8 cellular contexts compared by ENCODE assay signal in the genomic region with DNA sequence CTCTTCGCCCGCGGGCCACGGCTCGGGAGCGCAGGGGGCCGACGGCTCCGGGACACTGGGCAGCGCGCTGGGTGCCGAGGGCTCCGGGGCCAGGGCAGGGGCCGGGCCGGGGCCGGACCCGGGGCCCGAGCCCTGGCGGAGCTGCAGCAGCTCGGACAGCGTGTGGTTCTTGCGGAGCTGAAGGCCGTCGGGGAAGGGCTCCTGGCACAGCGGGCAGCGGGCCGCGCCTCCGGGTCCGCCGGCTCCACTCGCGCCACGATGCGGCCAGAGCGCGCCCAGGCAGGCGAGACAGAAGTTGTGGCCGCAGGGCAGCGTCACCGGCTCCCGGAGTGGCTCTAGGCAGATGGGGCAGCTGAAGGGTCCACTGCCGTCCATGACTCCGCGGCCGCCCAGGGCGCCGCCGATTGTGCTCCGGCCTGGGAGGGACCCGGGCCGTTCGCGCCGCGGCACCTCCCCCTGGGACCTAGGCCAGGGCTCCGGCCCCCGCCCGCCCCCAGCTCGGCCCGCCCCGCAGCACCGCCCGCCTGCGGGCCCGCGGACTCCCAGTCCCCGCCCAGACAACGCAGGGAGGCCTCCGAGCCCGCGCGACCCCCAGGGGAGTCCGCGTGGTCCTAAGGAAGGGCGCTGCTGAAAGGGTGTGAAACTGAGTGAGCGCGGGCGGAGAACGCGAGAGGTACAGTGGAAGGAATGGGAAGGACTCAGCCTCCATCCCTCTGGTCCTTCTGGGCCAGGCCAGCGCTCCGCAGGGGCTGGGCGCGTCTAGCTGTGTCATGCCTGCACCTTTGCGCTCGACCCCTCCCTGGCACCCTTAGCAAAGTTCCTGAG. TPM values are rescaled to one million over a fixed set of nuclear protein-coding genes. Genes with fewer than 3 reads are reported as not detected.
A peak's percentile ranks its signal among the peaks of the same experiment; 100 is the strongest.
DNase-seq lines count a peak whose midpoint lies in the region; ATAC-seq and TF ChIP-seq lines count a peak whose summit lies in the region.

A gene with protein sequence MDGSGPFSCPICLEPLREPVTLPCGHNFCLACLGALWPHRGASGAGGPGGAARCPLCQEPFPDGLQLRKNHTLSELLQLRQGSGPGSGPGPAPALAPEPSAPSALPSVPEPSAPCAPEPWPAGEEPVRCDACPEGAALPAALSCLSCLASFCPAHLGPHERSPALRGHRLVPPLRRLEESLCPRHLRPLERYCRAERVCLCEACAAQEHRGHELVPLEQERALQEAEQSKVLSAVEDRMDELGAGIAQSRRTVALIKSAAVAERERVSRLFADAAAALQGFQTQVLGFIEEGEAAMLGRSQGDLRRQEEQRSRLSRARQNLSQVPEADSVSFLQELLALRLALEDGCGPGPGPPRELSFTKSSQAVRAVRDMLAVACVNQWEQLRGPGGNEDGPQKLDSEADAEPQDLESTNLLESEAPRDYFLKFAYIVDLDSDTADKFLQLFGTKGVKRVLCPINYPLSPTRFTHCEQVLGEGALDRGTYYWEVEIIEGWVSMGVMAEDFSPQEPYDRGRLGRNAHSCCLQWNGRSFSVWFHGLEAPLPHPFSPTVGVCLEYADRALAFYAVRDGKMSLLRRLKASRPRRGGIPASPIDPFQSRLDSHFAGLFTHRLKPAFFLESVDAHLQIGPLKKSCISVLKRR (minus strand): TSS at position 408 of the 825 bp plus-strand sequence. CDS start 33 bp downstream, at position 375.

- H3K27ac ChIP-seq in adrenal gland = peak within 1 kb of the TSS in 4 of 5 donors; percentile 81 to 93 (median 86)
- H3K27ac ChIP-seq in left ventricle myocardium inferior (replicated peaks) = peak within 1 kb of the TSS; percentile 96
- no peak within 1 kb of the TSS for H3K27ac ChIP-seq in trophoblast cell (ENCODE audit: low read depth, low read length)

- H4K8ac ChIP-seq in trophoblast cell (ENCODE audit: low read depth, low read length) = no peak within 1 kb of the TSS

- H2BK120ac ChIP-seq in trophoblast cell (ENCODE audit: insufficient read depth, low read length, poor library complexity) = no peak within 1 kb of the TSS

- ATAC-seq in GM21786 (IDR thresholded peaks at IDR 0.05; ENCODE audit: unreplicated experiment) = no peak

- no peaks in the 10 kb centered on the region for H3K9me3 ChIP-seq in MG63
- H3K9me3 ChIP-seq in adrenal gland (replicated peaks in 1 of 3) = no peaks in the 10 kb centered on the region
- no peaks in the 10 kb centered on the region for H3K9me3 ChIP-seq in left ventricle myocardium inferior (replicated peaks)
- H3K9me3 ChIP-seq in trophoblast cell (ENCODE audit: insufficient read depth, low read depth, low read length) = peaks cover 2% of the 10 kb centered on the region

- H3K36me3 ChIP-seq in MG63 (peaks cover 24% of the 10 kb centered on the region), adrenal gland (replicated peaks in 1 of 2) (peaks cover 0 to 8% of the 10 kb centered on the region in 2 donors), left ventricle myocardium inferior (peaks cover 28% of the 10 kb centered on the region), trophoblast cell (ENCODE audit: control insufficient read depth in 1 of 2, insufficient read depth in 2 of 2, low read length in 2 of 2) (no peaks in the 10 kb centered on the region)

- H4K91ac ChIP-seq in trophoblast cell (ENCODE audit: low read depth, low read length) = no peak within 1 kb of the TSS

- TF ChIP-seq POLR2A in adrenal gland (IDR thresholded peaks at IDR 0.05) = peak; percentile 23 to 51

- H3K79me2 ChIP-seq in trophoblast cell (ENCODE audit: control insufficient read depth, insufficient read depth, low read length, poor library complexity) = no peaks in the 10 kb centered on the region

- H3K4me1 ChIP-seq in adrenal gland (replicated peaks in 1 of 2) (peaks cover 16 to 37% of the 10 kb centered on the region in 2 donors), left ventricle myocardium inferior (peaks cover 58% of the 10 kb centered on the region), trophoblast cell (ENCODE audit: control insufficient read depth in 1 of 2, insufficient read depth in 2 of 2, low read length in 2 of 2) (peaks cover 12 to 19% of the 10 kb centered on the region in 2 experiments)

- no peak within 1 kb of the TSS for H3K9ac ChIP-seq in trophoblast cell (ENCODE audit: low read length)

- H3K4me2 ChIP-seq in trophoblast cell (ENCODE audit: low read length) = peak within 1 kb of the TSS; percentile 73

- no peak within 1 kb of the TSS for H2AK5ac ChIP-seq in trophoblast cell (ENCODE audit: low read length)

- H2BK5ac ChIP-seq in trophoblast cell (ENCODE audit: low read depth, low read length, poor library complexity) = no peak within 1 kb of the TSS

- H2BK12ac ChIP-seq in trophoblast cell (ENCODE audit: low read length) = no peak within 1 kb of the TSS

- H3K27me3 ChIP-seq in MG63 = no peaks in the 10 kb centered on the region
- H3K27me3 ChIP-seq in adrenal gland = no peaks in the 10 kb centered on the region
- H3K27me3 ChIP-seq in left ventricle myocardium inferior (ENCODE audit: low read depth) = no peaks in the 10 kb centered on the region
- H3K27me3 ChIP-seq in trophoblast cell (ENCODE audit: insufficient read depth, low read length) = peaks cover 19% of the 10 kb centered on the region

- no peak within 1 kb of the TSS for H3K4ac ChIP-seq in trophoblast cell (ENCODE audit: low read depth, low read length)

- no peaks in the 10 kb centered on the region for H3K79me1 ChIP-seq in trophoblast cell (ENCODE audit: low read length)

- peak within 1 kb of the TSS; percentile 30 for H2AFZ ChIP-seq in trophoblast cell (ENCODE audit: insufficient read depth, low read length, poor library complexity)

- WGBS in adrenal gland, 4 donors = 1 to 3% (median 1%) methylated on average over 13 to 87 of the region's 87 CpGs
- no CpG with 5 or more reads among the region's 87 CpGs for WGBS in trophoblast cell (ENCODE audit: extremely low coverage, insufficient coverage, insufficient read length)

- no peak within 1 kb of the TSS for H4K12ac ChIP-seq in trophoblast cell (ENCODE audit: low read depth, low read length)

- H3K18ac ChIP-seq in trophoblast cell (ENCODE audit: low read length) = no peak within 1 kb of the TSS

- H3K4me3 ChIP-seq in MG63 = peak within 1 kb of the TSS; percentile 59
- peak within 1 kb of the TSS in 2 of 4 donors; percentile 33 to 95 for H3K4me3 ChIP-seq in adrenal gland
- peak within 1 kb of the TSS; percentile 86 for H3K4me3 ChIP-seq in left ventricle myocardium inferior
- H3K4me3 ChIP-seq in trophoblast cell (ENCODE audit: low read depth, low read length) = peak within 1 kb of the TSS; percentile 47

- no peak within 1 kb of the TSS for H3K23ac ChIP-seq in trophoblast cell (ENCODE audit: low read length)

- TF ChIP-seq CTCF in adrenal gland (IDR thresholded peaks at IDR 0.05) (peak in 2 of 6 experiments; percentile 10 to 45), left ventricle myocardium inferior (IDR thresholded peaks at IDR 0.05; ENCODE audit: borderline replicate concordance) (peak; percentile 29)

- DNase-seq in activated CD4-positive, alpha-beta T cell treated with anti-CD3 and anti-CD28 coated beads for 48 hours = peak; percentile 47
- DNase-seq in activated CD4-positive, alpha-beta T cell treated with anti-CD3 and anti-CD28 coated beads for 4 hours = no peak
- DNase-seq in MG63 = peak; percentile 77
- DNase-seq in adrenal gland = peak; percentile 61 to 69 (median 63)
- DNase-seq in left ventricle myocardium inferior = peak; percentile 80
- DNase-seq in trophoblast cell = peak; percentile 56 to 72
- DNase-seq in central memory CD4-positive, alpha-beta T cell = no peak

- intact Hi-C loops in adrenal gland (cut with DNase I) = no loop called here
- intact Hi-C loops in left ventricle myocardium inferior (cut with micrococcal nuclease) = no loop called here

- no peak within 1 kb of the TSS for H3K14ac ChIP-seq in trophoblast cell (ENCODE audit: low read length)

RNA-seq across cellular contexts. Expression of the gene that starts here (rescaled TPM):
- 40.4 and 54.2 TPM in 2 replicates for total RNA-seq in MG63 (2014; rRNA removed; shearing (Covaris generic); ENCODE audit: low replicate concordance)
- 10 to 100 TPM in 7 of 8 donors, 1 to 10 TPM in 1; 6.7 to 66.1 (median 24.5) TPM for total RNA-seq in adrenal gland
- 10 to 100 TPM in 2 of 3 donors, 1 to 10 TPM in 1; 6.0 to 42.5 (median 36.5) TPM for polyA plus RNA-seq in adrenal gland
- 27.5 TPM for total RNA-seq in left ventricle myocardium inferior
- 1.0 and 1.4 TPM in 2 replicates for polyA plus RNA-seq in trophoblast cell (2013)

Comparison
In these comparisons a context has a peak if more than half of its experiments do, and no peak if none do; other contexts are left out.
1. DNase-seq: peak in activated CD4-positive, alpha-beta T cell treated with anti-CD3 and anti-CD28 coated beads for 48 hours (single experiment), MG63 (single experiment), adrenal gland (7 of 7), left ventricle myocardium inferior (single experiment) and trophoblast cell (2 of 2); none in activated CD4-positive, alpha-beta T cell treated with anti-CD3 and anti-CD28 coated beads for 4 hours (0 of 2) and central memory CD4-positive, alpha-beta T cell (single experiment).